Comparison of ENCODE assay signal across 12 cellular contexts in the genomic region with DNA sequence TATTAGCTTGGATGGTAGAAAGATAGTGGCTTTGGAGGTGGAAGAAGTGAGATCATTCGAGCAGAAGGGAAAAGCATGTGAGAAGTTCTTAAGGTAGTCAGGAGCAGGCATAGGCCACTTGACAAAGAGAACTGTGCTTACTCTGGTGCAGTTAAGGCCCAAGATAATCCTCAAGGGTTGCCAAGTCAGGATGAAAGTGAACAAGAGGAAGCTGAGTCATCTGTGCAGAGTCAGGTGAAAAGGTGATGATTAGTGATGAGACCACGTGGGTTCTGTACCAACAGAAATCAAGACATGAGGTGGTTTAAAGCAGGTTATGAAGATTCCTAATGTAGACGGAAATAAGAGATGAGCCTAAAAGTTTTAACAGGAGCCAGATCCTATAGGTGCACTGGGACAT.
A peak's percentile ranks its signal among the peaks of the same experiment; 100 is the strongest.
DNase-seq lines count a peak whose midpoint lies in the region; ATAC-seq and TF ChIP-seq lines count a peak whose summit lies in the region.
"Had no signal": no experiment of that assay in that cellular context is flagged by ENCODE, and none has a peak within 500 bp of the region (broad histone marks: within the 10 kb centered on the region; RNA-seq: fewer than 3 reads in every experiment).

No MANE protein-coding gene starts in this region.

- H3K9me3 ChIP-seq in HAP-1 (no peaks in the 10 kb centered on the region), neuronal stem cell (replicated peaks in 1 of 2; ENCODE audit: control insufficient read depth in 2 of 2, insufficient read depth in 1 of 2, low read depth in 1 of 2, low read length in 2 of 2) (no peaks in the 10 kb centered on the region), MG63 (no peaks in the 10 kb centered on the region)
- H3K9me3 ChIP-seq: left lung had no signal

- H3K27ac ChIP-seq in neuronal stem cell (replicated peaks; ENCODE audit: low read length), result no peak overlapping the region
- H3K27ac ChIP-seq: left lung had no signal

- H4K8ac ChIP-seq in neuronal stem cell (ENCODE audit: low read depth, low read length), result no peak overlapping the region

- no peak overlapping the region for H2BK5ac ChIP-seq in neuronal stem cell (ENCODE audit: low read length)

- no peak overlapping the region for H3K9ac ChIP-seq in neuronal stem cell (ENCODE audit: low read depth, low read length, poor library complexity)

- TF ChIP-seq CTCF in GM13977 (IDR thresholded peaks at IDR 0.05; ENCODE audit: extremely low read depth, insufficient read depth, missing control alignments), result no peak

- WGBS in neuronal stem cell (ENCODE audit: extremely low coverage in 2 of 2, insufficient read length in 2 of 2, insufficient replicate concordance in 1 of 2), 2 donors, result no CpG with 5 or more reads among the region's 3 CpGs

- no peak overlapping the region for H3K18ac ChIP-seq in neuronal stem cell (ENCODE audit: low read length)

- H3K4me2 ChIP-seq in neuronal stem cell (ENCODE audit: insufficient read depth, low read length, poor library complexity, severe bottlenecking), result no peak overlapping the region

- no peak overlapping the region for H2AFZ ChIP-seq in neuronal stem cell (ENCODE audit: low read length)

- H3K4me3 ChIP-seq in HAP-1 (no peak overlapping the region), neuronal stem cell (ENCODE audit: low read length in 2 of 2) (no peak overlapping the region), MG63 (no peak overlapping the region)
- H3K4me3 ChIP-seq: left lung had no signal

- H2BK12ac ChIP-seq in neuronal stem cell (ENCODE audit: low read length), result no peak overlapping the region

- in situ Hi-C loops in GM13977 (cut with MboI; ENCODE audit: low pct_unique_long_range_greater_than_20kb, low sequenced_read_pairs, unreplicated experiment), result no loop called here
- in situ Hi-C loops in HAP-1 (cut with MboI; ENCODE audit: low sequenced_read_pairs), result no loop called here

- H3K27me3 ChIP-seq in HAP-1 (ENCODE audit: low read depth) (no peaks in the 10 kb centered on the region), neuronal stem cell (ENCODE audit: control insufficient read depth in 3 of 3, insufficient read depth in 3 of 3, low read depth in 1 of 3, low read length in 3 of 3) (no peaks in the 10 kb centered on the region), MG63 (no peaks in the 10 kb centered on the region)
- H3K27me3 ChIP-seq: left lung had no signal

- DNase-seq in GM13977 (ENCODE audit: low spot score) (peak; percentile 57), RKO (ENCODE audit: low spot score) (peak; percentile 14), HAP-1 (ENCODE audit: low spot score in 2 of 2) (no peak), neuronal stem cell (ENCODE audit: low spot score) (no peak), NCI-H146 (lab: John Stamatoyannopoulos, UW) (no peak), MG63 (no peak)
- DNase-seq: activated naive CD4-positive, alpha-beta T cell treated with Interleukin-2 at 50 U/mL for 16 hours; COR-L47; left lung; T-helper 17 cell had no signal

- H3K14ac ChIP-seq in neuronal stem cell (ENCODE audit: low read length), result no peak overlapping the region

- no peak overlapping the region for H3K4ac ChIP-seq in neuronal stem cell (ENCODE audit: low read length)

- H2BK15ac ChIP-seq in neuronal stem cell (ENCODE audit: low read length), result no peak overlapping the region

- no peaks in the 10 kb centered on the region for H3K36me3 ChIP-seq in HAP-1 (replicated peaks)
- H3K36me3 ChIP-seq in neuronal stem cell (replicated peaks in 1 of 2; ENCODE audit: control insufficient read depth in 2 of 2, insufficient read depth in 2 of 2, low read length in 2 of 2), result no peaks in the 10 kb centered on the region
- H3K36me3 ChIP-seq in MG63, result no peaks in the 10 kb centered on the region
- H3K36me3 ChIP-seq: left lung had no signal

- H2AK5ac ChIP-seq in neuronal stem cell (ENCODE audit: low read depth, low read length), result no peak overlapping the region

- H3K4me1 ChIP-seq in HAP-1 (no peaks in the 10 kb centered on the region), neuronal stem cell (ENCODE audit: control insufficient read depth in 2 of 2, insufficient read depth in 1 of 2, low read depth in 1 of 2, low read length in 2 of 2) (no peaks in the 10 kb centered on the region)
- H3K4me1 ChIP-seq: left lung had no signal

- no peak overlapping the region for H3K23ac ChIP-seq in neuronal stem cell (ENCODE audit: low read depth, low read length, poor library complexity)

- H3K79me1 ChIP-seq in neuronal stem cell (ENCODE audit: low read depth, low read length), result no peaks in the 10 kb centered on the region

- H2BK120ac ChIP-seq in neuronal stem cell (ENCODE audit: low read depth, low read length), result no peak overlapping the region

- no peak overlapping the region for H4K91ac ChIP-seq in neuronal stem cell (ENCODE audit: low read depth, low read length, poor library complexity)

- ATAC-seq in GM19397 (IDR thresholded peaks at IDR 0.05; ENCODE audit: unreplicated experiment) (peak; percentile 88), HG02943 (IDR thresholded peaks at IDR 0.05; ENCODE audit: low read depth, unreplicated experiment) (peak; percentile 89)
- ATAC-seq: left lung, T-helper 17 cell had no signal

Comparison
In these comparisons a context has a peak if more than half of its experiments do, and no peak if none do; other contexts are left out.
1. DNase-seq: peak in GM13977 (single experiment) and RKO (single experiment); none in HAP-1 (0 of 2), neuronal stem cell (single experiment), NCI-H146 (single experiment) and MG63 (single experiment).